ENCODE assay signal across 8 cellular contexts in genomic region chr1:13725714-13726175, GRCh38. TPM values are rescaled to one million over a fixed set of nuclear protein-coding genes. Genes with fewer than 3 reads are reported as not detected.
DNase-seq lines count a peak whose midpoint lies in the region; ATAC-seq, FAIRE-seq and TF ChIP-seq lines count a peak whose summit lies in the region.

No MANE protein-coding gene starts in this region.

- H2AFZ ChIP-seq in SU-DHL-6 (ENCODE audit: low read depth, low read length, severe bottlenecking), result no peak overlapping the region

- ATAC-seq in right lobe of liver (peak; percentile 57 to 71 (median 60)), upper lobe of left lung (ENCODE audit: low FRiP score in 2 of 2) (peak in 1 of 2 donors; percentile 39), HG02970 (IDR thresholded peaks at IDR 0.05; ENCODE audit: low FRiP score, unreplicated experiment) (no peak)

- peak overlapping the region; percentile 37 for H3K4me2 ChIP-seq in SU-DHL-6 (ENCODE audit: low read depth, low read length, poor library complexity, severe bottlenecking)

- intact Hi-C loops in A673 (cut with micrococcal nuclease; ENCODE audit: unreplicated experiment), result no loop called here
- intact Hi-C loops in right lobe of liver (cut with DNase I), result no loop called here

- H3K9me3 ChIP-seq in A673 (ENCODE audit: low read depth, low read length, poor library complexity, severe bottlenecking) (no peaks in the 10 kb centered on the region), SU-DHL-6 (ENCODE audit: insufficient read depth, low read length) (no peaks in the 10 kb centered on the region), right lobe of liver (no peaks in the 10 kb centered on the region), upper lobe of left lung (no peaks in the 10 kb centered on the region), SJCRH30 (replicated peaks) (no peaks in the 10 kb centered on the region)

- peak; percentile 63 for TF ChIP-seq CTCF in A673 (conservative IDR thresholded peaks at IDR 0.05; ENCODE audit: low read depth, low read length)
- TF ChIP-seq CTCF in SU-DHL-6 (IDR thresholded peaks at IDR 0.05; ENCODE audit: insufficient read depth, low read length, poor library complexity, severe bottlenecking), result peak; percentile 61
- TF ChIP-seq CTCF in astrocyte of the spinal cord (IDR thresholded peaks at IDR 0.05; ENCODE audit: low read depth, low read length), result peak; percentile 54
- TF ChIP-seq CTCF in right lobe of liver (IDR thresholded peaks at IDR 0.05), result peak; percentile 29 to 54 (median 38)
- TF ChIP-seq CTCF in upper lobe of left lung (IDR thresholded peaks at IDR 0.05), result peak in 4 of 6 experiments; percentile 24 to 51 (median 44)

- TF ChIP-seq POLR2A in GM12892 (IDR thresholded peaks at IDR 0.05; ENCODE audit: low read depth, low read length) (no peak), right lobe of liver (IDR thresholded peaks at IDR 0.05) (no peak), upper lobe of left lung (IDR thresholded peaks at IDR 0.05) (no peak)

- 41% methylated on average over 4 of the region's 4 CpGs for WGBS in right lobe of liver (ENCODE audit: insufficient coverage, low coverage, low lambda C conversion rate, missing lambda C conversion rate)
- WGBS in upper lobe of left lung, 2 donors, result 58 to 65% methylated on average over 4 of the region's 4 CpGs

- no peak overlapping the region for H3K4me3 ChIP-seq in A673 (ENCODE audit: low read depth, low read length, poor library complexity, severe bottlenecking)
- H3K4me3 ChIP-seq in SU-DHL-6 (ENCODE audit: insufficient read depth, low read length, poor library complexity, severe bottlenecking), result no peak overlapping the region
- no peak overlapping the region for H3K4me3 ChIP-seq in astrocyte of the spinal cord (ENCODE audit: low read depth, low read length)
- no peak overlapping the region for H3K4me3 ChIP-seq in right lobe of liver
- no peak overlapping the region for H3K4me3 ChIP-seq in upper lobe of left lung
- H3K4me3 ChIP-seq in SJCRH30, result no peak overlapping the region

- FAIRE-seq in GM12892 (lab: Jason Lieb, UNC), result peak; percentile 97

- peak overlapping the region; percentile 26; the same call in 1 of the 2 replicates for H3K9ac ChIP-seq in SU-DHL-6 (ENCODE audit: low read length)

- no TSS peak for BruUV-seq in A673 (replicated peaks; lab: Mats Ljungman, UMichigan)

- H3K27me3 ChIP-seq in A673 (replicated peaks; ENCODE audit: insufficient read depth, low read depth, low read length, poor library complexity), result no peaks in the 10 kb centered on the region
- no peaks in the 10 kb centered on the region for H3K27me3 ChIP-seq in SU-DHL-6 (ENCODE audit: low read length)
- no peaks in the 10 kb centered on the region for H3K27me3 ChIP-seq in right lobe of liver
- H3K27me3 ChIP-seq in upper lobe of left lung, result no peaks in the 10 kb centered on the region
- H3K27me3 ChIP-seq in SJCRH30, result peaks cover 5% of the 10 kb centered on the region; the same call in 1 of the 2 replicates

- CTCF ChIA-PET in A673 (lab: Charles Lee), result no interaction called here

- peaks cover 15% of the 10 kb centered on the region for H3F3A ChIP-seq in SU-DHL-6 (ENCODE audit: insufficient read depth)

- POLR2A ChIA-PET in A673 (lab: Charles Lee; ENCODE audit: low non-redundant PET), result no interaction called here

- DNase-seq in A673 (ENCODE audit: low spot score) (peak; percentile 47), GM12892 (ENCODE audit: insufficient read length) (no peak), astrocyte of the spinal cord (ENCODE audit: low read depth, low spot score) (peak; percentile 82), right lobe of liver (no peak), upper lobe of left lung (no peak), SJCRH30 (no peak)

- no peaks in the 10 kb centered on the region for H3K9me2 ChIP-seq in SU-DHL-6 (replicated peaks; ENCODE audit: insufficient read depth, low read length)

- H3K4me1 ChIP-seq in A673 (ENCODE audit: insufficient read depth, low read length, poor library complexity, severe bottlenecking) (peaks cover 7% of the 10 kb centered on the region), right lobe of liver (no peaks in the 10 kb centered on the region), upper lobe of left lung (peaks cover 0 to 12% (median 6%) of the 10 kb centered on the region in 4 donors), SJCRH30 (no peaks in the 10 kb centered on the region)

- H3K36me3 ChIP-seq in A673 (ENCODE audit: insufficient read depth, low read length, poor library complexity, severe bottlenecking), result no peaks in the 10 kb centered on the region
- no peaks in the 10 kb centered on the region for H3K36me3 ChIP-seq in SU-DHL-6 (ENCODE audit: low read length)
- H3K36me3 ChIP-seq in right lobe of liver, result no peaks in the 10 kb centered on the region
- no peaks in the 10 kb centered on the region for H3K36me3 ChIP-seq in upper lobe of left lung
- H3K36me3 ChIP-seq in SJCRH30, result no peaks in the 10 kb centered on the region

- no peaks in the 10 kb centered on the region for H4K20me1 ChIP-seq in SU-DHL-6 (ENCODE audit: low read depth, low read length)

- H3K27ac ChIP-seq in A673 (ENCODE audit: low read depth, low read length, poor library complexity, severe bottlenecking) (no peak overlapping the region), SU-DHL-6 (ENCODE audit: low read depth, low read length) (peak overlapping the region; percentile 36), right lobe of liver (no peak overlapping the region), upper lobe of left lung (no peak overlapping the region), SJCRH30 (no peak overlapping the region)

- in situ Hi-C loops in astrocyte of the spinal cord (cut with HindIII; ENCODE audit: low sequenced_read_pairs), result no loop called here

- TF ChIP-seq EP300 in upper lobe of left lung (IDR thresholded peaks at IDR 0.05), result no peak

- peaks cover 34% of the 10 kb centered on the region for H3K79me2 ChIP-seq in SU-DHL-6 (ENCODE audit: insufficient read depth, low read length)

RNA-seq across cellular contexts. Expression of gene PRDM2, which starts 25.8 kb away (rescaled TPM):
- 60.4 and 64.2 TPM in 2 replicates for total RNA-seq in A673 (2021)
- 34.2 TPM for polyA plus RNA-seq in GM12892 (2012; ENCODE audit: missing spikeins)
- 10 to 100 TPM in 4 of 6 experiments, 1 to 10 TPM in 2; 7.4 to 16.9 (median 12.5) TPM for total RNA-seq in right lobe of liver
- 10 to 100 TPM; 35.0 to 70.2 (median 40.9) TPM for total RNA-seq in upper lobe of left lung
- total RNA-seq in SJCRH30 (2014; rRNA removed; shearing (Covaris generic)), result 25.2 and 28.4 TPM in 2 replicates

Comparison
In these comparisons a context has a peak if more than half of its experiments do, and no peak if none do; other contexts are left out.
1. DNase-seq: peak in A673 (single experiment) and astrocyte of the spinal cord (single experiment); none in GM12892 (single experiment), right lobe of liver (0 of 3), upper lobe of left lung (0 of 2) and SJCRH30 (0 of 2).
2. Peak in every context shown above with its lines, with median percentiles within 50 percentile points of each other: CTCF ChIP-seq.